Comparison of ENCODE assay signal across 8 cellular contexts in the genomic region with DNA sequence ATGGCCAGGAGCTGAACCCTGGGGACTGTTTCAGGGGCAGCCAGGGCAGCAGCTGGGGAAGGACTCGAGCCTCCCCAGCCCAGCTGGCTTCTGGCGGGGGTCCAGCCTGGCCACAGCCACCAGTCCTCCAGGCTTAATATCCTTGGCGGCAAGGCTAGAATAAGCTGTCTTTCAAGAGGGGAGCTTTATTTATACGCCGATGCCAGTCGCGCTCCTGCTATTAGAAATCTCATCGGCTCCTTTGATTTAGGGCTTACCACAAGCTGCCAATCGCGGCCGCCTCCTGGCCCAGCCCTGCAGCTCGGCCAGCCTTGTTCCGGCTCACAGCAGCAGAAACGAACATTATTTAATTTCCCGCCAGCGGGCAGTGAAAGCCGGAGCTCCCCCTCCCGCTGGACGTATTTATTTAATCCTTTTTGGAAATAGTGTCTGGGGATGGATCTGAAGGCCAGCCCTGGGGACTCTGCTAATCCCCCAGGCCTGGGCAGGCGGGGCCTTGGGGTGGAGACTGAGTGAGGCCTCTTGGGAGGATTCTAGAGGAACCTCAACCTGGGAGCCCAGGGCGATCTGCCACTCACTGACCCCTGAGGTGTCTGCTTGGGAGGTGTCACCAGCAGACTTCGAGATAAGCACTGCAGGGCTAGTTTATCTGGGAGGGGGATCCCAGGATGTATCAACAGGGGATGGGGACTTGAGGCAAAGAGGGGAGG.
DNase-seq lines count a peak whose midpoint lies in the region; ATAC-seq and TF ChIP-seq lines count a peak whose summit lies in the region.

No MANE protein-coding gene starts in this region.

- no peak overlapping the region for H3K27ac Mint-ChIP-seq in effector memory CD8-positive, alpha-beta T cell

- peak overlapping the region; percentile 12 to 40 (median 27) for H3K4me3 ChIP-seq in esophagus muscularis mucosa

- H3K27me3 Mint-ChIP-seq in effector memory CD8-positive, alpha-beta T cell = peaks cover 8 to 17% of the 10 kb centered on the region in 2 donors

- H3K9me3 Mint-ChIP-seq in effector memory CD8-positive, alpha-beta T cell = no peaks in the 10 kb centered on the region

- H3K27me3 ChIP-seq in esophagus muscularis mucosa = no peaks in the 10 kb centered on the region

- peaks cover 11 to 26% (median 18%) of the 10 kb centered on the region in 4 donors for H3K4me1 ChIP-seq in esophagus muscularis mucosa

- no peaks in the 10 kb centered on the region for H3K36me3 Mint-ChIP-seq in effector memory CD8-positive, alpha-beta T cell (ENCODE audit: insufficient read depth)

- H3K4me1 Mint-ChIP-seq in effector memory CD8-positive, alpha-beta T cell (ENCODE audit: low read depth in 2 of 2) = no peaks in the 10 kb centered on the region

- peak in 1 of 3 experiments; percentile 17 for TF ChIP-seq CTCF in esophagus muscularis mucosa (IDR thresholded peaks at IDR 0.05)

- H3K27ac ChIP-seq in esophagus muscularis mucosa (replicated peaks in 1 of 4) = peak overlapping the region; percentile 44 to 74 (median 64)

- H3K4me3 Mint-ChIP-seq in effector memory CD8-positive, alpha-beta T cell = no peak overlapping the region

- 4% methylated on average over 19 of the region's 22 CpGs for WGBS in esophagus muscularis mucosa

- no peak for ATAC-seq in effector memory CD8-positive, alpha-beta T cell (replicated peaks)
- no peak for ATAC-seq in GM18520 (IDR thresholded peaks at IDR 0.05; ENCODE audit: unreplicated experiment)

- intact Hi-C loops in esophagus muscularis mucosa (cut with DNase I) = no loop called here

- DNase-seq in EH (ENCODE audit: low read depth) (peak; percentile 41), NCI-H524 (lab: John Stamatoyannopoulos, UW) (peak; percentile 96 to 97), esophagus muscularis mucosa (ENCODE audit: extremely low spot score) (no peak), putamen (ENCODE audit: low spot score) (peak; percentile 35), NCI-H2029 treated with DMSO at 0.1 percent for 48 hours (lab: John Stamatoyannopoulos, UW) (no peak)
- DNase-seq in effector memory CD8-positive, alpha-beta T cell = no peak
- no peak for DNase-seq in activated CD8-positive, alpha-beta memory T cell treated with anti-CD3 and anti-CD28 coated beads for 24 hours

- no peaks in the 10 kb centered on the region for H3K36me3 ChIP-seq in esophagus muscularis mucosa

- TF ChIP-seq POLR2A in esophagus muscularis mucosa (IDR thresholded peaks at IDR 0.05; ENCODE audit: low read depth) = no peak

- H3K9me3 ChIP-seq in esophagus muscularis mucosa = no peaks in the 10 kb centered on the region

- no peak for TF ChIP-seq EP300 in esophagus muscularis mucosa (IDR thresholded peaks at IDR 0.05)

Comparison
In these comparisons a context has a peak if more than half of its experiments do, and no peak if none do; other contexts are left out.
1. DNase-seq: peak in EH (single experiment), NCI-H524 (2 of 2) and putamen (single experiment); none in esophagus muscularis mucosa (single experiment), effector memory CD8-positive, alpha-beta T cell (0 of 3), NCI-H2029 treated with DMSO at 0.1 percent for 48 hours (single experiment) and activated CD8-positive, alpha-beta memory T cell treated with anti-CD3 and anti-CD28 coated beads for 24 hours (single experiment).